In the genomic region with DNA sequence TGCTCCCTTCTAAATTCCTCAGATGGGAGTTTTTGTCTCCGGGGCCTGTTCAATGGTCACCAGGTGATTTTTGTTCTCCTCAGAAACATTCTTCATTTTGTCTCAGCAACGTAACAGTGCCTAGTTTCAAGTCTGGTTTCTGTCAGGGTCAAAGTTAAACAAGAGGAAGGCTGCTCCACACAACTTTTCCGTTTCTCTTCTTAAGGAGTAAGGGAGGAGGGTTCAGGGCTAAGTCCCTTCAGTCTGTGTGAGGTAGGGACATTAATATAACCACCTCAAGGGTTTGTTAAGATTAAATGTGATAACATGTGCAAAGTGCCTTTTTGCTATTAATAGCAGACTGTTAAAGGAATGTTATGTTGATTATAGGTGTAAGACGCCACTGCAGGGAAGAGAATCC, we compare ENCODE assay signal across 29 cellular contexts.
"Had no signal": no experiment of that assay in that cellular context is flagged by ENCODE, and none has a peak within 500 bp of the region (broad histone marks: within the 10 kb centered on the region; RNA-seq: fewer than 3 reads in every experiment).

No MANE protein-coding gene starts in this region.

- H3K9me3 ChIP-seq: SJCRH30, SK-N-SH had no signal

- H3K4me3 Mint-ChIP-seq: activated CD4-positive, alpha-beta T cell treated with anti-CD3 and anti-CD28 coated beads for 36 hours; activated CD4-positive, alpha-beta T cell treated with anti-CD3 and anti-CD28 coated beads, Interleukin-2, amount 10 ng/mL, durations not matched to agents 7 days and 5 days; activated CD8-positive, alpha-beta T cell treated with anti-CD3 and anti-CD28 coated beads, Interleukin-2, amount 10 ng/mL, durations not matched to agents 7 days and 5 days; activated naive CD4-positive, alpha-beta T cell treated with anti-CD3 and anti-CD28 coated beads, Interleukin-2, amount 50 U/mL, for 24 hours; activated naive CD8-positive, alpha-beta T cell treated with anti-CD3 and anti-CD28 coated beads, Interleukin-2, amount 10 ng/mL, durations not matched to agents 7 days and 5 days; activated T-cell treated with anti-CD3 and anti-CD28 coated beads, Interleukin-2, amount 50 U/mL, for 24 hours; WTC11 had no signal

- H3K9ac ChIP-seq: KMS-11, SK-N-SH had no signal

- H3K4me1 ChIP-seq: ascending aorta, breast epithelium, SJCRH30 had no signal

- ATAC-seq: activated CD4-positive, alpha-beta T cell treated with anti-CD3 and anti-CD28 coated beads for 36 hours; activated CD4-positive, CD25-positive, alpha-beta regulatory T cell treated with anti-CD3 and anti-CD28 coated beads, Interleukin-2, amount 50 U/mL, for 24 hours; activated CD8-positive, alpha-beta T cell treated with anti-CD3 and anti-CD28 coated beads, Interleukin-2, amount 10 ng/mL, durations not matched to agents 7 days and 5 days; Panc1; WTC11 had no signal

- H3K4me1 Mint-ChIP-seq: activated naive CD4-positive, alpha-beta T cell treated with anti-CD3 and anti-CD28 coated beads, Interleukin-2, amount 50 U/mL, for 24 hours; WTC11 had no signal

- H3K27me3 ChIP-seq: ascending aorta, breast epithelium, SJCRH30 had no signal

- H3K4me3 ChIP-seq: ascending aorta, breast epithelium, SJCRH30 had no signal

- H3K36me3 ChIP-seq: ascending aorta, breast epithelium, SJCRH30 had no signal

- DNase-seq: activated CD4-positive, alpha-beta T cell treated with anti-CD3 and anti-CD28 coated beads for 36 hours; activated CD4-positive, alpha-beta T cell treated with anti-CD3 and anti-CD28 coated beads, Interleukin-2, amount 10 ng/mL, durations not matched to agents 7 days and 5 days; activated CD4-positive, alpha-beta T cell treated with anti-CD3 and anti-CD28 coated beads, Interleukin-2, amount 50 U/mL, for 48 hours; activated CD8-positive, alpha-beta T cell treated with anti-CD3 and anti-CD28 coated beads, Interleukin-2, amount 10 ng/mL, durations not matched to agents 7 days and 5 days; activated gamma-delta T cell; activated naive CD4-positive, alpha-beta T cell treated with Interleukin-2 at 50 U/mL for 16 hours; activated naive CD8-positive, alpha-beta T cell treated with anti-CD3 and anti-CD28 coated beads, Interleukin-2, amount 10 ng/mL, durations not matched to agents 7 days and 5 days; activated T-cell treated with anti-CD3 and anti-CD28 coated beads, Interleukin-2, amount 50 U/mL, for 24 hours; amygdala; central memory CD4-positive, alpha-beta T cell; NCI-H1105; NCI-H1417 treated with DMSO at 0.1 percent for 48 hours; NCI-H187 treated with DMSO at 0.1 percent for 48 hours; NCI-H2081 treated with DMSO at 0.1 percent for 48 hours; NCI-H226; NCI-H524 treated with DMSO at 0.1 percent for 48 hours; SHP77; SJCRH30; SK-N-SH; SW 1271; T-helper 1 cell had no signal

- H3K27ac Mint-ChIP-seq: activated CD4-positive, alpha-beta T cell treated with anti-CD3 and anti-CD28 coated beads for 36 hours; activated CD4-positive, alpha-beta T cell treated with anti-CD3 and anti-CD28 coated beads, Interleukin-2, amount 10 ng/mL, durations not matched to agents 7 days and 5 days; activated CD8-positive, alpha-beta T cell treated with anti-CD3 and anti-CD28 coated beads, Interleukin-2, amount 10 ng/mL, durations not matched to agents 7 days and 5 days; activated naive CD4-positive, alpha-beta T cell treated with anti-CD3 and anti-CD28 coated beads, Interleukin-2, amount 50 U/mL, for 24 hours; activated naive CD8-positive, alpha-beta T cell treated with anti-CD3 and anti-CD28 coated beads, Interleukin-2, amount 10 ng/mL, durations not matched to agents 7 days and 5 days; activated T-cell treated with anti-CD3 and anti-CD28 coated beads, Interleukin-2, amount 50 U/mL, for 24 hours; activated T-helper 2 cell treated with anti-CD3 and anti-CD28 coated beads, Interferon-gamma antibody, Interleukin-2, Interleukin-4, amounts not matched to agents 10 μg/mL and 5 μg/mL and 100 μg/mL, durations not matched to agents 14 hours and 24 hours and 36 hours; WTC11 had no signal

- H3K9me2 ChIP-seq: SK-N-SH had no signal

- H3K4me2 ChIP-seq: KMS-11, SK-N-SH had no signal

- H3K27ac ChIP-seq: ascending aorta, breast epithelium, KMS-11, SJCRH30 had no signal
